8 cellular contexts compared by ENCODE assay signal in the genomic region with DNA sequence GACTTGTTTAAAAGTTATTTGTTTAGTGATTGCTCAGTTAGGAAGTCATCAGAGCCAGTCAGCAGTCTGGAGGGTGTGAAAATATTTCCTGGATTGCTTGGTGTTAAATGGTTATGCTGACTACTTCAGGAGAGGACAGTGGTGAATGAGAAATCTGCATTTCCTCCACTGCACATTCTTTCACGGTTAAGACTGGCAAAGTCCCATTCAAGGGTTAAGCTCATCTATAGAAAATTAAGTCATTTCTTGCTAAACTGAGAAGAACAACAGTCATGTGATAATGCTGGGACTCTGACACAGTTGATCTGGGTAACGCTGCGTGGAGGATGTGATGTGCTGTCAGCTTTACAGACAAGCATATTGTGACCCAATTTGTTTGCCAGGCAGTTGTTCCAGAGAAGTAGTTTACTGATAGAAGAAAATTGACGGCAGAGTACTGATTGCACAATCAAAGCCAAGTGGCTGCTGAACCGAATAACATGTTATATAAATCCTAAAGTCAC.
A peak's percentile ranks its signal among the peaks of the same experiment; 100 is the strongest.
DNase-seq lines count a peak whose midpoint lies in the region; ATAC-seq and TF ChIP-seq lines count a peak whose summit lies in the region.

No MANE protein-coding gene starts in this region.

- no peak for DNase-seq in activated naive CD4-positive, alpha-beta T cell treated with anti-CD3 and anti-CD28 coated beads, Interleukin-2, amount 10 ng/mL, durations not matched to agents 7 days and 5 days
- DNase-seq in effector memory CD8-positive, alpha-beta T cell: peak in 2 of 3 experiments; percentile 13 to 38
- no peak for DNase-seq in lung (ENCODE audit: low spot score)
- peak; percentile 46 to 66 for DNase-seq in uterus
- no peak for DNase-seq in T-helper 2 cell treated with Interferon-gamma antibody and Interleukin-4, amounts not matched to agents 5 μg/mL and 100 μg/mL, for 36 hours (ENCODE audit: low spot score)
- DNase-seq in Calu3: no peak

- TF ChIP-seq CTCF in lung (IDR thresholded peaks at IDR 0.05; ENCODE audit: control extremely low read depth, extremely low read depth) (no peak), uterus (IDR thresholded peaks at IDR 0.05) (no peak), Calu3 (IDR thresholded peaks at IDR 0.05; ENCODE audit: unreplicated experiment) (no peak)

- no peak for TF ChIP-seq POLR2A in uterus (IDR thresholded peaks at IDR 0.05)

- no peaks in the 10 kb centered on the region for H3K9me3 ChIP-seq in lung (ENCODE audit: control insufficient read depth in 2 of 2, insufficient read depth in 1 of 2, low read length in 1 of 2)
- H3K9me3 ChIP-seq in uterus: no peaks in the 10 kb centered on the region

- WGBS in lung, 2 donors: 29 to 58% methylated on average over 5 of the region's 5 CpGs

- ATAC-seq in effector memory CD8-positive, alpha-beta T cell (replicated peaks): peak; percentile 88
- ATAC-seq in lung (ENCODE audit: insufficient read depth, low FRiP score) (peak; percentile 61), GM21423 (IDR thresholded peaks at IDR 0.05; ENCODE audit: unreplicated experiment) (no peak)

- BruUV-seq in Calu3 (replicated peaks; lab: Mats Ljungman, UMichigan): no TSS peak

- H3K27me3 ChIP-seq in lung (ENCODE audit: control insufficient read depth, insufficient read depth) (no peaks in the 10 kb centered on the region), uterus (no peaks in the 10 kb centered on the region)

- H3K9me3 Mint-ChIP-seq in activated naive CD4-positive, alpha-beta T cell treated with anti-CD3 and anti-CD28 coated beads, Interleukin-2, amount 50 U/mL, for 24 hours: no peaks in the 10 kb centered on the region
- no peaks in the 10 kb centered on the region for H3K9me3 Mint-ChIP-seq in activated naive CD4-positive, alpha-beta T cell treated with anti-CD3 and anti-CD28 coated beads, Interleukin-2, amount 10 ng/mL, durations not matched to agents 7 days and 5 days
- no peaks in the 10 kb centered on the region for H3K9me3 Mint-ChIP-seq in effector memory CD8-positive, alpha-beta T cell
- H3K9me3 Mint-ChIP-seq in T-helper 2 cell treated with Interferon-gamma antibody and Interleukin-4, amounts not matched to agents 5 μg/mL and 100 μg/mL, for 36 hours: peaks cover 3% of the 10 kb centered on the region
- H3K9me3 Mint-ChIP-seq in Calu3 (ENCODE audit: low read depth, unreplicated experiment): peaks cover 2% of the 10 kb centered on the region

- no peak overlapping the region for H3K4me3 ChIP-seq in lung
- no peak overlapping the region for H3K4me3 ChIP-seq in uterus

- H3K36me3 ChIP-seq in lung (ENCODE audit: control insufficient read depth in 2 of 2, insufficient read depth in 2 of 2, low read length in 2 of 2) (no peaks in the 10 kb centered on the region), uterus (no peaks in the 10 kb centered on the region)

- peak overlapping the region; percentile 23 for H3K27ac Mint-ChIP-seq in activated naive CD4-positive, alpha-beta T cell treated with anti-CD3 and anti-CD28 coated beads, Interleukin-2, amount 50 U/mL, for 24 hours
- H3K27ac Mint-ChIP-seq in activated naive CD4-positive, alpha-beta T cell treated with anti-CD3 and anti-CD28 coated beads, Interleukin-2, amount 10 ng/mL, durations not matched to agents 7 days and 5 days: no peak overlapping the region
- H3K27ac Mint-ChIP-seq in effector memory CD8-positive, alpha-beta T cell: peak overlapping the region in 1 of 2 donors; percentile 44
- no peak overlapping the region for H3K27ac Mint-ChIP-seq in T-helper 2 cell treated with Interferon-gamma antibody and Interleukin-4, amounts not matched to agents 5 μg/mL and 100 μg/mL, for 36 hours
- no peak overlapping the region for H3K27ac Mint-ChIP-seq in Calu3 (ENCODE audit: unreplicated experiment)

- H3K27ac ChIP-seq in lung (ENCODE audit: low read depth in 1 of 2, low read length in 1 of 2) (peak overlapping the region in 1 of 2 donors; percentile 33), uterus (peak overlapping the region; percentile 72 to 77)

- H3K4me1 Mint-ChIP-seq in activated naive CD4-positive, alpha-beta T cell treated with anti-CD3 and anti-CD28 coated beads, Interleukin-2, amount 50 U/mL, for 24 hours: peaks cover 64% of the 10 kb centered on the region
- peaks cover 16% of the 10 kb centered on the region for H3K4me1 Mint-ChIP-seq in activated naive CD4-positive, alpha-beta T cell treated with anti-CD3 and anti-CD28 coated beads, Interleukin-2, amount 10 ng/mL, durations not matched to agents 7 days and 5 days
- peaks cover 4 to 19% of the 10 kb centered on the region in 2 donors for H3K4me1 Mint-ChIP-seq in effector memory CD8-positive, alpha-beta T cell (ENCODE audit: low read depth in 2 of 2)
- H3K4me1 Mint-ChIP-seq in T-helper 2 cell treated with Interferon-gamma antibody and Interleukin-4, amounts not matched to agents 5 μg/mL and 100 μg/mL, for 36 hours (ENCODE audit: low read depth): peaks cover 7% of the 10 kb centered on the region
- peaks cover 2% of the 10 kb centered on the region for H3K4me1 Mint-ChIP-seq in Calu3 (ENCODE audit: low read depth, unreplicated experiment)

- no peaks in the 10 kb centered on the region for H3K36me3 Mint-ChIP-seq in activated naive CD4-positive, alpha-beta T cell treated with anti-CD3 and anti-CD28 coated beads, Interleukin-2, amount 50 U/mL, for 24 hours
- no peaks in the 10 kb centered on the region for H3K36me3 Mint-ChIP-seq in activated naive CD4-positive, alpha-beta T cell treated with anti-CD3 and anti-CD28 coated beads, Interleukin-2, amount 10 ng/mL, durations not matched to agents 7 days and 5 days
- H3K36me3 Mint-ChIP-seq in effector memory CD8-positive, alpha-beta T cell (ENCODE audit: insufficient read depth): no peaks in the 10 kb centered on the region
- no peaks in the 10 kb centered on the region for H3K36me3 Mint-ChIP-seq in T-helper 2 cell treated with Interferon-gamma antibody and Interleukin-4, amounts not matched to agents 5 μg/mL and 100 μg/mL, for 36 hours (ENCODE audit: low read depth)
- no peaks in the 10 kb centered on the region for H3K36me3 Mint-ChIP-seq in Calu3 (ENCODE audit: insufficient read depth, unreplicated experiment)

- intact Hi-C loops in uterus (cut with DNase I; ENCODE audit: low total_unique reads) (no loop called here), Calu3 (cut with micrococcal nuclease; ENCODE audit: unreplicated experiment) (loop anchor here (5.0 kb wide), 1 partner anchor 34 kb away; no protein-coding TSS in a partner anchor)

- CTCF ChIA-PET in activated naive CD4-positive, alpha-beta T cell treated with anti-CD3 and anti-CD28 coated beads, Interleukin-2, amount 10 ng/mL, durations not matched to agents 7 days and 5 days (lab: Charles Lee): interaction anchor here (1.0 to 1.1 kb wide), 2 partner anchors 84 to 150 kb away, joined by 3 read pairs; no protein-coding TSS in a partner anchor
- CTCF ChIA-PET in Calu3 (lab: Charles Lee): no interaction called here

- H3K27me3 Mint-ChIP-seq in activated naive CD4-positive, alpha-beta T cell treated with anti-CD3 and anti-CD28 coated beads, Interleukin-2, amount 50 U/mL, for 24 hours: no peaks in the 10 kb centered on the region
- no peaks in the 10 kb centered on the region for H3K27me3 Mint-ChIP-seq in activated naive CD4-positive, alpha-beta T cell treated with anti-CD3 and anti-CD28 coated beads, Interleukin-2, amount 10 ng/mL, durations not matched to agents 7 days and 5 days
- H3K27me3 Mint-ChIP-seq in effector memory CD8-positive, alpha-beta T cell: no peaks in the 10 kb centered on the region
- no peaks in the 10 kb centered on the region for H3K27me3 Mint-ChIP-seq in T-helper 2 cell treated with Interferon-gamma antibody and Interleukin-4, amounts not matched to agents 5 μg/mL and 100 μg/mL, for 36 hours (ENCODE audit: low read depth)
- H3K27me3 Mint-ChIP-seq in Calu3 (ENCODE audit: unreplicated experiment): no peaks in the 10 kb centered on the region

- H3K4me3 Mint-ChIP-seq in activated naive CD4-positive, alpha-beta T cell treated with anti-CD3 and anti-CD28 coated beads, Interleukin-2, amount 50 U/mL, for 24 hours: no peak overlapping the region
- H3K4me3 Mint-ChIP-seq in activated naive CD4-positive, alpha-beta T cell treated with anti-CD3 and anti-CD28 coated beads, Interleukin-2, amount 10 ng/mL, durations not matched to agents 7 days and 5 days: no peak overlapping the region
- H3K4me3 Mint-ChIP-seq in effector memory CD8-positive, alpha-beta T cell: no peak overlapping the region
- H3K4me3 Mint-ChIP-seq in T-helper 2 cell treated with Interferon-gamma antibody and Interleukin-4, amounts not matched to agents 5 μg/mL and 100 μg/mL, for 36 hours: no peak overlapping the region
- no peak overlapping the region for H3K4me3 Mint-ChIP-seq in Calu3 (ENCODE audit: low read depth, unreplicated experiment)

- H3K4me1 ChIP-seq in lung (ENCODE audit: control insufficient read depth in 2 of 2, insufficient read depth in 2 of 2, low read length in 2 of 2): peaks cover 5 to 9% of the 10 kb centered on the region in 2 donors
- H3K4me1 ChIP-seq in uterus: peaks cover 0 to 6% of the 10 kb centered on the region in 2 donors

Comparison
In these comparisons a context has a peak if more than half of its experiments do, and no peak if none do; other contexts are left out.
1. DNase-seq: peak in effector memory CD8-positive, alpha-beta T cell (2 of 3) and uterus (2 of 2); none in activated naive CD4-positive, alpha-beta T cell treated with anti-CD3 and anti-CD28 coated beads, Interleukin-2, amount 10 ng/mL, durations not matched to agents 7 days and 5 days (single experiment), lung (single experiment), T-helper 2 cell treated with Interferon-gamma antibody and Interleukin-4, amounts not matched to agents 5 μg/mL and 100 μg/mL, for 36 hours (single experiment) and Calu3 (single experiment).